8 cellular contexts compared by ENCODE assay signal in genomic region chr5:149564542-149565140, GRCh38.
A peak's percentile ranks its signal among the peaks of the same experiment; 100 is the strongest.
DNase-seq lines count a peak whose midpoint lies in the region; ATAC-seq and TF ChIP-seq lines count a peak whose summit lies in the region.
"Not testable (repeated sequence)": the region's sequence is repeated elsewhere in the genome, so short reads cannot be mapped to it uniquely, and the experiment has no call there.

No MANE protein-coding gene starts in this region.

- peak; percentile 93 for ATAC-seq in GM19463 (IDR thresholded peaks at IDR 0.05; ENCODE audit: unreplicated experiment)
- ATAC-seq in HG03196 (IDR thresholded peaks at IDR 0.05; ENCODE audit: unreplicated experiment) = peak; percentile 85

- not testable (repeated sequence) for H3K27ac ChIP-seq in coronary artery

- H3K4me1 Mint-ChIP-seq in T-helper 2 cell treated with Interferon-gamma antibody and Interleukin-4, amounts not matched to agents 5 μg/mL and 100 μg/mL, for 36 hours (ENCODE audit: low read depth) = peaks cover 11% of the 10 kb centered on the region

- not testable (repeated sequence) for H3K27me3 Mint-ChIP-seq in T-helper 2 cell treated with Interferon-gamma antibody and Interleukin-4, amounts not matched to agents 5 μg/mL and 100 μg/mL, for 36 hours (ENCODE audit: low read depth)

- peak overlapping the region; percentile 10 for H3K4me3 ChIP-seq in coronary artery

- not testable (repeated sequence) for TF ChIP-seq CTCF in coronary artery (IDR thresholded peaks at IDR 0.05)

- DNase-seq in DMS114 treated with DMSO at 0.1 percent for 48 hours (lab: John Stamatoyannopoulos, UW; ENCODE audit: unreplicated experiment) (peak; percentile 54), NCI-H2107 treated with DMSO at 0.1 percent for 48 hours (lab: John Stamatoyannopoulos, UW; ENCODE audit: unreplicated experiment) (peak; percentile 48), kidney tubule cell (ENCODE audit: low spot score) (peak; percentile 86)
- peak; percentile 12 for DNase-seq in T-helper 2 cell treated with Interferon-gamma antibody and Interleukin-4, amounts not matched to agents 5 μg/mL and 100 μg/mL, for 36 hours (ENCODE audit: low spot score)
- DNase-seq in coronary artery (ENCODE audit: low spot score) = not testable (repeated sequence)
- peak; percentile 37 for DNase-seq in stimulated activated CD8-positive, alpha-beta memory T cell treated with anti-CD3 and anti-CD28 coated beads, Interleukin-4, amount 100 ng/mL, for 48 hours

- not testable (repeated sequence) for H3K9me3 Mint-ChIP-seq in T-helper 2 cell treated with Interferon-gamma antibody and Interleukin-4, amounts not matched to agents 5 μg/mL and 100 μg/mL, for 36 hours

- H3K36me3 Mint-ChIP-seq in T-helper 2 cell treated with Interferon-gamma antibody and Interleukin-4, amounts not matched to agents 5 μg/mL and 100 μg/mL, for 36 hours (ENCODE audit: low read depth) = not testable (repeated sequence)

- not testable (repeated sequence) for H3K4me3 Mint-ChIP-seq in T-helper 2 cell treated with Interferon-gamma antibody and Interleukin-4, amounts not matched to agents 5 μg/mL and 100 μg/mL, for 36 hours

- not testable (repeated sequence) for H3K27ac Mint-ChIP-seq in T-helper 2 cell treated with Interferon-gamma antibody and Interleukin-4, amounts not matched to agents 5 μg/mL and 100 μg/mL, for 36 hours
